ENCODE assay signal across 8 cellular contexts in genomic region chr6:87588756-87589407, GRCh38. TPM values are rescaled to one million over a fixed set of nuclear protein-coding genes. Genes with fewer than 3 reads are reported as not detected.
DNase-seq lines count a peak whose midpoint lies in the region; ATAC-seq, FAIRE-seq and TF ChIP-seq lines count a peak whose summit lies in the region.

No MANE protein-coding gene starts in this region.

- H3K36me3 Mint-ChIP-seq in natural killer cell, result no peaks in the 10 kb centered on the region

- H2AFZ ChIP-seq in MM.1S (ENCODE audit: low read length), result peak overlapping the region; percentile 83; the same call in 1 of the 2 replicates

- ATAC-seq in natural killer cell (no peak), GM19452 (IDR thresholded peaks at IDR 0.05; ENCODE audit: unreplicated experiment) (no peak), HG02642 (IDR thresholded peaks at IDR 0.05; ENCODE audit: poor library complexity, unreplicated experiment) (no peak)

- peak overlapping the region; percentile 78 for H3K4me2 ChIP-seq in MM.1S (ENCODE audit: low read depth, low read length)

- H3K27ac ChIP-seq in MM.1S (ENCODE audit: low read length) (no peak overlapping the region), dorsolateral prefrontal cortex (peak overlapping the region in 1 of 59 donors; percentile 73)

- H3K4me3 ChIP-seq in BE2C (ENCODE audit: low read depth, low read length), result peak overlapping the region; percentile 91
- H3K4me3 ChIP-seq in MM.1S (ENCODE audit: low read length), result peak overlapping the region; percentile 96
- peak overlapping the region; percentile 59 to 99 (median 91) for H3K4me3 ChIP-seq in dorsolateral prefrontal cortex

- no peak for DNase-seq in BE2C
- no peak for DNase-seq in MM.1S
- no peak for DNase-seq in dorsolateral prefrontal cortex
- no peak for DNase-seq in natural killer cell
- DNase-seq in C1 segment of cervical spinal cord (lab: John Stamatoyannopoulos, UW), result no peak
- DNase-seq in urothelium cell line (ENCODE audit: low spot score), result no peak

- H3K79me2 ChIP-seq in MM.1S (ENCODE audit: low read length), result peaks cover 91% of the 10 kb centered on the region

- no peaks in the 10 kb centered on the region for H3K27me3 ChIP-seq in BE2C
- H3K27me3 ChIP-seq in MM.1S (replicated peaks; ENCODE audit: insufficient read depth, low read length), result no peaks in the 10 kb centered on the region
- H3K27me3 ChIP-seq in dorsolateral prefrontal cortex, result no peaks in the 10 kb centered on the region

- H3K27ac Mint-ChIP-seq in natural killer cell, result peak overlapping the region; percentile 85 to 90

- H3K9ac ChIP-seq in MM.1S (ENCODE audit: low read length), result peak overlapping the region; percentile 76

- no peak for FAIRE-seq in urothelium cell line (lab: Jason Lieb, UNC)

- H3K36me3 ChIP-seq in BE2C (peaks cover 9% of the 10 kb centered on the region), MM.1S (replicated peaks; ENCODE audit: insufficient read depth, low read length) (no peaks in the 10 kb centered on the region)

- H3K4me3 Mint-ChIP-seq in natural killer cell, result peak overlapping the region; percentile 88

- intact Hi-C loops in dorsolateral prefrontal cortex (cut with DNase I), result loop anchor here (5.0 to 10.0 kb wide), 3 partner anchors 114 to 432 kb away; partner anchors contain the start of genes SLC35A1 (in 2 of the 2) and ZNF292 (in 1 of the 2)
- intact Hi-C loops in natural killer cell (cut with micrococcal nuclease), result no loop called here

- peaks cover 51 to 60% of the 10 kb centered on the region in 2 donors for H3K4me1 Mint-ChIP-seq in natural killer cell

- TF ChIP-seq CTCF in BE2C (IDR thresholded peaks at IDR 0.05; ENCODE audit: low read depth, low read length) (no peak), MM.1S (IDR thresholded peaks at IDR 0.05; ENCODE audit: low read length) (no peak), dorsolateral prefrontal cortex (IDR thresholded peaks at IDR 0.05 in 54 of 56, conservative IDR thresholded peaks at IDR 0.05 in 2 of 56; ENCODE audit: low read depth in 1 of 56, partially characterized antibody in 56 of 56) (no peak), natural killer cell (IDR thresholded peaks at IDR 0.05) (no peak)

- peaks cover 3% of the 10 kb centered on the region; the same call in 1 of the 2 replicates for H4K20me1 ChIP-seq in MM.1S (ENCODE audit: insufficient read depth, low read length)

- H3K9me3 ChIP-seq in BE2C, result no peaks in the 10 kb centered on the region
- H3K9me3 ChIP-seq in MM.1S (replicated peaks; ENCODE audit: insufficient read depth, low read length), result no peaks in the 10 kb centered on the region

- no peaks in the 10 kb centered on the region for H3K27me3 Mint-ChIP-seq in natural killer cell (ENCODE audit: low read depth in 2 of 2)

- no peaks in the 10 kb centered on the region for H3K9me3 Mint-ChIP-seq in natural killer cell

- H3F3A ChIP-seq in MM.1S (ENCODE audit: insufficient read depth, low read length), result no peaks in the 10 kb centered on the region

- H3K4me1 ChIP-seq in BE2C (0 out of 2 replicates have a peak, but pooled peaks cover 2% of the 10 kb centered on the region), MM.1S (ENCODE audit: low read length) (peaks cover 20% of the 10 kb centered on the region)

- H3K9me2 ChIP-seq in MM.1S (replicated peaks; ENCODE audit: insufficient read depth, low read length), result no peaks in the 10 kb centered on the region

RNA-seq across cellular contexts. Expression of gene RARS2, which starts 0.9 kb away (rescaled TPM):
- 22.1 TPM for polyA plus RNA-seq in BE2C (2012; ENCODE audit: insufficient read depth, insufficient read length, low read depth)
- total RNA-seq in dorsolateral prefrontal cortex (10 to 100 TPM; 14.0 to 30.7 (median 21.6) TPM), natural killer cell (10 to 100 TPM; 21.8 to 26.5 (median 24.2) TPM)

RNA-seq across cellular contexts. Expression of gene ORC3, which starts 1.1 kb away (rescaled TPM):
- 40.8 TPM for polyA plus RNA-seq in BE2C (2012; ENCODE audit: insufficient read depth, insufficient read length, low read depth)
- total RNA-seq in dorsolateral prefrontal cortex (10 to 100 TPM; 21.8 to 47.2 (median 37.7) TPM), natural killer cell (10 to 100 TPM; 13.1 to 13.4 (median 13.3) TPM)
